ENCODE assay signal across 8 cellular contexts in genomic region chr7:138886501-138886917, GRCh38.
DNase-seq lines count a peak whose midpoint lies in the region; ATAC-seq and TF ChIP-seq lines count a peak whose summit lies in the region.

No MANE protein-coding gene starts in this region.

- H3K79me2 ChIP-seq in DND-41 (ENCODE audit: insufficient read depth, low read length), result no peaks in the 10 kb centered on the region

- H3K4me3 ChIP-seq in DND-41 (ENCODE audit: low read depth in 1 of 2, low read length in 2 of 2), result no peak overlapping the region
- peak overlapping the region in 1 of 8 donors; percentile 4 for H3K4me3 ChIP-seq in spleen

- H3K27ac Mint-ChIP-seq in activated CD8-positive, alpha-beta T cell treated with anti-CD3 and anti-CD28 coated beads, Interleukin-2, amount 10 ng/mL, durations not matched to agents 7 days and 5 days, result peak overlapping the region; percentile 78

- DNase-seq in DND-41 (peak; percentile 65), NCI-H460 (ENCODE audit: extremely low read depth, low read depth) (peak; percentile 65), glomerular visceral epithelial cell (ENCODE audit: extremely low spot score) (peak; percentile 74), spleen (no peak), HuH-7.5 (ENCODE audit: low spot score) (no peak)
- DNase-seq in activated CD8-positive, alpha-beta T cell treated with anti-CD3 and anti-CD28 coated beads, Interleukin-2, amount 10 ng/mL, durations not matched to agents 7 days and 5 days, result peak; percentile 75

- intact Hi-C loops in spleen (cut with DNase I; ENCODE audit: low total_unique reads), result no loop called here

- H3K36me3 Mint-ChIP-seq in activated CD8-positive, alpha-beta T cell treated with anti-CD3 and anti-CD28 coated beads, Interleukin-2, amount 10 ng/mL, durations not matched to agents 7 days and 5 days (ENCODE audit: low read depth), result no peaks in the 10 kb centered on the region

- H3K4me2 ChIP-seq in DND-41 (ENCODE audit: insufficient read depth, low read length), result peak overlapping the region; percentile 43; the same call in 1 of the 2 replicates

- TF ChIP-seq CTCF in DND-41 (IDR thresholded peaks at IDR 0.05; ENCODE audit: borderline replicate concordance, extremely low read depth, low read length, poor library complexity, severe bottlenecking) (peak; percentile 83), spleen (IDR thresholded peaks at IDR 0.05 in 8 of 11, conservative IDR thresholded peaks at IDR 0.05 in 3 of 11) (peak; percentile 55 to 84 (median 77))

- 0 out of 2 replicates have a peak overlapping the region, but pooled peaks have one; percentile 23 for H3K9ac ChIP-seq in DND-41 (ENCODE audit: low read depth, low read length)

- H3K27me3 ChIP-seq in DND-41 (ENCODE audit: insufficient read depth, low read length, poor library complexity) (no peaks in the 10 kb centered on the region), spleen (replicated peaks in 1 of 7) (no peaks in the 10 kb centered on the region)

- no peaks in the 10 kb centered on the region for H3K27me3 Mint-ChIP-seq in activated CD8-positive, alpha-beta T cell treated with anti-CD3 and anti-CD28 coated beads, Interleukin-2, amount 10 ng/mL, durations not matched to agents 7 days and 5 days (ENCODE audit: low read depth)

- H3K4me1 Mint-ChIP-seq in activated CD8-positive, alpha-beta T cell treated with anti-CD3 and anti-CD28 coated beads, Interleukin-2, amount 10 ng/mL, durations not matched to agents 7 days and 5 days (ENCODE audit: low read depth), result peaks cover 25% of the 10 kb centered on the region

- H2AFZ ChIP-seq in DND-41 (ENCODE audit: low read depth, low read length), result peak overlapping the region; percentile 75

- CTCF ChIA-PET in activated CD8-positive, alpha-beta T cell treated with anti-CD3 and anti-CD28 coated beads, Interleukin-2, amount 10 ng/mL, durations not matched to agents 7 days and 5 days (lab: Charles Lee), result interaction anchor here (0.6 to 4.6 kb wide), 50 partner anchors 11 to 1230 kb away, joined by 3 to 154 read pairs (median 6); partner anchors contain the start of genes ATP6V0A4, KIAA1549, TMEM213 and UBN2

- H3K36me3 ChIP-seq in DND-41 (ENCODE audit: insufficient read depth, low read length) (no peaks in the 10 kb centered on the region), spleen (no peaks in the 10 kb centered on the region)

- ATAC-seq in DND-41 (ENCODE audit: insufficient read depth, low read depth) (peak; percentile 96), GM19328 (IDR thresholded peaks at IDR 0.05; ENCODE audit: unreplicated experiment) (peak; percentile 89), HG03280 (IDR thresholded peaks at IDR 0.05; ENCODE audit: unreplicated experiment) (peak; percentile 82)
- peak; percentile 80 for ATAC-seq in activated CD8-positive, alpha-beta T cell treated with anti-CD3 and anti-CD28 coated beads, Interleukin-2, amount 10 ng/mL, durations not matched to agents 7 days and 5 days

- no peaks in the 10 kb centered on the region for H4K20me1 ChIP-seq in DND-41 (ENCODE audit: insufficient read depth, low read length)

- H3K27ac ChIP-seq in DND-41 (ENCODE audit: low read length) (peak overlapping the region; percentile 66), spleen (peak overlapping the region in 4 of 8 donors; percentile 40 to 51 (median 44))

- H3K9me3 Mint-ChIP-seq in activated CD8-positive, alpha-beta T cell treated with anti-CD3 and anti-CD28 coated beads, Interleukin-2, amount 10 ng/mL, durations not matched to agents 7 days and 5 days (ENCODE audit: insufficient read depth), result no peaks in the 10 kb centered on the region

- 23 to 29% (median 29%) methylated on average over 4 of the region's 4 CpGs for WGBS in spleen, 5 donors

- H3K9me3 ChIP-seq in DND-41 (ENCODE audit: insufficient read depth, low read length, severe bottlenecking) (no peaks in the 10 kb centered on the region), spleen (no peaks in the 10 kb centered on the region)

- H3K4me3 Mint-ChIP-seq in activated CD8-positive, alpha-beta T cell treated with anti-CD3 and anti-CD28 coated beads, Interleukin-2, amount 10 ng/mL, durations not matched to agents 7 days and 5 days, result no peak overlapping the region

- peaks cover 12% of the 10 kb centered on the region for H3K4me1 ChIP-seq in DND-41 (ENCODE audit: insufficient read depth, low read length)
- peaks cover 0 to 9% (median 8%) of the 10 kb centered on the region in 6 donors for H3K4me1 ChIP-seq in spleen

- POLR2A ChIA-PET in activated CD8-positive, alpha-beta T cell treated with anti-CD3 and anti-CD28 coated beads, Interleukin-2, amount 10 ng/mL, durations not matched to agents 7 days and 5 days (lab: Charles Lee), result interaction anchor here (0.6 to 1.8 kb wide), 6 partner anchors 12 to 453 kb away, joined by 3 to 8 read pairs (median 4); no protein-coding TSS in a partner anchor

- TF ChIP-seq POLR2A in spleen (IDR thresholded peaks at IDR 0.05), result no peak

Comparison
In these comparisons a context has a peak if more than half of its experiments do, and no peak if none do; other contexts are left out.
1. DNase-seq: peak in DND-41 (single experiment), NCI-H460 (single experiment), activated CD8-positive, alpha-beta T cell treated with anti-CD3 and anti-CD28 coated beads, Interleukin-2, amount 10 ng/mL, durations not matched to agents 7 days and 5 days (single experiment) and glomerular visceral epithelial cell (single experiment); none in spleen (single experiment) and HuH-7.5 (single experiment).
2. Peak in every context shown above with its lines, with median percentiles within 50 percentile points of each other: ATAC-seq.